In the genomic region with DNA sequence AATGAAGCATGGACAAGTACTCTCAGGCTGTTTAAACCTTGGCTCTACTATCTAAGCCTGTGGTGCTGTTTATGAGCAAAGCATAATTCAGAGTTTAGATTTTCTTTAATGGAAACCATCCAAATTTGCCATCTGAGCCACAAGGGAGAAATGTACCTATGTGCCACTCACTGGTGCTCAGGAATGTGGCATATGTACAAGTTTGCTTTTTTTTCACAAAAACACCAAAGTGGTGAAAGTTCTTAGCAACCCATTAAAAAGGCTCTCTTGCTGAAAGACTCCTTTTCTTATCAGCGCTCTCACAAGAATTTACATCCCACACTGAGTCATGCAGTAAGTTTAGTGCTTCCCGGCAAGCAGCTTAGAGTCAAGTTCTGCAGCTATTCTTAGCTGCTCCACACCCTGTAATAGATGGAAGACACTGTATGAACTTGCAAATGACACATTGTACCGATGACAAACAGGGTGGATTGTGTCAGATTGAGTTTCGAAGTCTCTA, we compare ENCODE assay signal across 8 cellular contexts.
DNase-seq lines count a peak whose midpoint lies in the region; ATAC-seq, FAIRE-seq and TF ChIP-seq lines count a peak whose summit lies in the region.

No MANE protein-coding gene starts in this region.

- DNase-seq in EH (ENCODE audit: low read depth) (peak; percentile 90), RCC 7860 (ENCODE audit: low spot score) (peak; percentile 75), foreskin fibroblast (peak; percentile 64 to 80), pons (ENCODE audit: low spot score) (peak; percentile 12), NCI-H2171 (lab: John Stamatoyannopoulos, UW) (no peak), NCI-H524 treated with DMSO at 0.1 percent for 48 hours (lab: John Stamatoyannopoulos, UW) (no peak), NCI-H1092 treated with DMSO at 0.1 percent for 48 hours (lab: John Stamatoyannopoulos, UW) (no peak)

- FAIRE-seq in RCC 7860 (lab: Jason Lieb, UNC), result peak; percentile 91

- peak overlapping the region; percentile 21 to 33 for H3K4me3 ChIP-seq in foreskin fibroblast (ENCODE audit: low read depth in 1 of 2, low read length in 2 of 2)

- no peak for TF ChIP-seq CTCF in foreskin fibroblast (IDR thresholded peaks at IDR 0.05; ENCODE audit: low read depth, low read length)

- no peak for ATAC-seq in GM21619 (IDR thresholded peaks at IDR 0.05; ENCODE audit: unreplicated experiment)

Comparison
In these comparisons a context has a peak if more than half of its experiments do, and no peak if none do; other contexts are left out.
1. DNase-seq: peak in EH (single experiment), RCC 7860 (single experiment), foreskin fibroblast (2 of 2) and pons (single experiment); none in NCI-H2171 (single experiment), NCI-H524 treated with DMSO at 0.1 percent for 48 hours (single experiment) and NCI-H1092 treated with DMSO at 0.1 percent for 48 hours (single experiment).